In genomic region chr18:9147440-9148238, GRCh38 we compare ENCODE assay signal across 7 cellular contexts. TPM values are rescaled to one million over a fixed set of nuclear protein-coding genes. Genes with fewer than 3 reads are reported as not detected.
DNase-seq lines count a peak whose midpoint lies in the region; ATAC-seq and TF ChIP-seq lines count a peak whose summit lies in the region.

No MANE protein-coding gene starts in this region.

- H3K27ac ChIP-seq in colonic mucosa (peak overlapping the region; percentile 13), right lobe of liver (peak overlapping the region; percentile 12 to 66 (median 57))

- 10% methylated on average over 1 of the region's 1 CpG for WGBS in right lobe of liver (ENCODE audit: insufficient coverage, low coverage, low lambda C conversion rate, missing lambda C conversion rate)

- no peaks in the 10 kb centered on the region for H3K9me3 Mint-ChIP-seq in type B pancreatic cell

- DNase-seq in DMS79 (lab: John Stamatoyannopoulos, UW): peak; percentile 1
- peak; percentile 73 for DNase-seq in LHCN-M2 (ENCODE audit: low read depth)
- peak; percentile 77 for DNase-seq in SK-MEL-5 (ENCODE audit: low read depth, low spot score)
- DNase-seq in colonic mucosa: peak; percentile 43
- peak in 1 of 3 donors; percentile 55 for DNase-seq in right lobe of liver
- no peak for DNase-seq in type B pancreatic cell (ENCODE audit: extremely low spot score, unreplicated experiment)

- H3K4me3 Mint-ChIP-seq in type B pancreatic cell: no peak overlapping the region

- H3K4me3 ChIP-seq in colonic mucosa: no peak overlapping the region
- no peak overlapping the region for H3K4me3 ChIP-seq in right lobe of liver

- H3K27ac Mint-ChIP-seq in type B pancreatic cell: peak overlapping the region; percentile 55

- ATAC-seq in GM21423 (IDR thresholded peaks at IDR 0.05; ENCODE audit: unreplicated experiment) (peak; percentile 49), right lobe of liver (peak; percentile 91 to 96 (median 94))

- H3K36me3 ChIP-seq in colonic mucosa (no peaks in the 10 kb centered on the region), right lobe of liver (no peaks in the 10 kb centered on the region)

- no peak for TF ChIP-seq POLR2A in right lobe of liver (IDR thresholded peaks at IDR 0.05)

- in situ Hi-C loops in SK-MEL-5 (cut with HindIII; ENCODE audit: low pct_unique_long_range_greater_than_20kb, low sequenced_read_pairs): no loop called here

- H3K9ac ChIP-seq in colonic mucosa (ENCODE audit: low read depth in 2 of 2, low read length in 2 of 2): no peak overlapping the region

- H3K27me3 Mint-ChIP-seq in type B pancreatic cell: no peaks in the 10 kb centered on the region

- H3K4me1 Mint-ChIP-seq in type B pancreatic cell (ENCODE audit: unreplicated experiment): peaks cover 13% of the 10 kb centered on the region

- H3K9me3 ChIP-seq in colonic mucosa (no peaks in the 10 kb centered on the region), right lobe of liver (no peaks in the 10 kb centered on the region)

- no peaks in the 10 kb centered on the region for H3K36me3 Mint-ChIP-seq in type B pancreatic cell

- H3K4me1 ChIP-seq in colonic mucosa: peaks cover 5% of the 10 kb centered on the region
- H3K4me1 ChIP-seq in right lobe of liver: peaks cover 0 to 50% (median 25%) of the 10 kb centered on the region in 4 donors

- intact Hi-C loops in colonic mucosa (cut with DNase I): loop anchor here (2.0 to 10.0 kb wide), 2 partner anchors 75 to 493 kb away; no protein-coding TSS in a partner anchor
- intact Hi-C loops in right lobe of liver (cut with DNase I): loop anchor here in 1 of 2 donors (10.0 kb wide), 1 partner anchor 73 kb away; no protein-coding TSS in a partner anchor

- TF ChIP-seq CTCF in colonic mucosa (IDR thresholded peaks at IDR 0.05): peak; percentile 64
- peak; percentile 70 to 84 (median 78) for TF ChIP-seq CTCF in right lobe of liver (IDR thresholded peaks at IDR 0.05)
- peak; percentile 80 for TF ChIP-seq CTCF in type B pancreatic cell (conservative IDR thresholded peaks at IDR 0.05)

- H3K27me3 ChIP-seq in colonic mucosa: no peaks in the 10 kb centered on the region
- H3K27me3 ChIP-seq in right lobe of liver: no peaks in the 10 kb centered on the region

RNA-seq across cellular contexts. Expression of gene ANKRD12, which starts 11.1 kb away (rescaled TPM):
- 12.6 and 21.4 TPM in 2 replicates for total RNA-seq in LHCN-M2 (2014; rRNA removed)
- 7.2 TPM for polyA plus RNA-seq in LHCN-M2 (2012)
- total RNA-seq in SK-MEL-5 (2014; rRNA removed; shearing (Covaris generic)): 33.1 and 41.5 TPM in 2 replicates
- polyA plus RNA-seq in SK-MEL-5 (2015; cell fraction: cytosol; rRNA removed): 3.0 and 10.4 TPM in 2 replicates
- polyA plus RNA-seq in SK-MEL-5 (2015; cell fraction: nucleus; rRNA removed): 9.8 and 12.9 TPM in 2 replicates
- 10 to 100 TPM; 27.9 to 55.7 TPM for total RNA-seq in colonic mucosa
- total RNA-seq in right lobe of liver: 10 to 100 TPM; 12.3 to 38.7 (median 21.4) TPM
- 28.2 and 38.8 TPM in 2 replicates for total RNA-seq in type B pancreatic cell (ENCODE audit: low replicate concordance)

RNA-seq across cellular contexts. Expression of gene NDUFV2, which starts 45.1 kb away (rescaled TPM):
- total RNA-seq in LHCN-M2 (2014; rRNA removed) (149 and 156 TPM in 2 replicates), colonic mucosa (100 to 1,000 TPM; 175 to 203 TPM), right lobe of liver (100 to 1,000 TPM; 164 to 236 (median 183) TPM), type B pancreatic cell (ENCODE audit: low replicate concordance) (122 and 135 TPM in 2 replicates)
- 145 TPM for polyA plus RNA-seq in LHCN-M2 (2012)
- total RNA-seq in SK-MEL-5 (2014; rRNA removed; shearing (Covaris generic)): 221 and 273 TPM in 2 replicates
- polyA plus RNA-seq in SK-MEL-5 (2015; cell fraction: cytosol; rRNA removed): 138 and 140 TPM in 2 replicates
- polyA plus RNA-seq in SK-MEL-5 (2015; cell fraction: nucleus; rRNA removed): 58.9 and 70.7 TPM in 2 replicates
